Comparison of ENCODE assay signal across 8 cellular contexts in genomic region chr11:46121328-46121723, GRCh38. TPM values are rescaled to one million over a fixed set of nuclear protein-coding genes. Genes with fewer than 3 reads are reported as not detected.
DNase-seq lines count a peak whose midpoint lies in the region; ATAC-seq and TF ChIP-seq lines count a peak whose summit lies in the region.

TSS of gene PHF21A (minus strand) at chr11:46121454. CDS start at chr11:46084219, 37,235 bp downstream.

- CTCF ChIA-PET in Calu3 (lab: Charles Lee), result interaction anchor here (0.6 kb wide), 3 partner anchors 10 to 804 kb away, joined by 3 to 4 read pairs (median 4); no protein-coding TSS in a partner anchor
- CTCF ChIA-PET in PC-9 (lab: Charles Lee), result interaction anchor here (0.9 kb wide), 1 partner anchor 122 kb away, joined by 4 read pairs; no protein-coding TSS in a partner anchor

- H3K9me3 Mint-ChIP-seq in Calu3 (ENCODE audit: low read depth, unreplicated experiment), result no peaks in the 10 kb centered on the region
- H3K9me3 Mint-ChIP-seq in stimulated activated memory B cell treated with anti-CD40 and anti-IgM and Interleukin-4, amounts not matched to agents 10 μg/mL and 1 μg/mL and 100 μg/mL, for 72 hours, result no peaks in the 10 kb centered on the region

- TF ChIP-seq CTCF in Calu3 (IDR thresholded peaks at IDR 0.05; ENCODE audit: unreplicated experiment), result no peak
- TF ChIP-seq CTCF in PC-9 (conservative IDR thresholded peaks at IDR 0.05), result no peak

- no peaks in the 10 kb centered on the region for H3K27me3 Mint-ChIP-seq in Calu3 (ENCODE audit: unreplicated experiment)
- no peaks in the 10 kb centered on the region for H3K27me3 Mint-ChIP-seq in stimulated activated memory B cell treated with anti-CD40 and anti-IgM and Interleukin-4, amounts not matched to agents 10 μg/mL and 1 μg/mL and 100 μg/mL, for 72 hours

- peak within 1 kb of the TSS; percentile 80 for H2AFZ ChIP-seq in PC-9

- BruUV-seq in Calu3 (replicated peaks; lab: Mats Ljungman, UMichigan) (no TSS peak), PC-9 (replicated peaks; lab: Mats Ljungman, UMichigan) (no TSS peak)

- H3K27me3 ChIP-seq in PC-9 (ENCODE audit: insufficient read depth, low read depth), result no peaks in the 10 kb centered on the region

- 0 out of 2 replicates have a peak, but pooled peaks cover 8% of the 10 kb centered on the region for H4K20me1 ChIP-seq in PC-9 (ENCODE audit: insufficient read depth)

- H3K36me3 Mint-ChIP-seq in Calu3 (ENCODE audit: insufficient read depth, unreplicated experiment), result peaks cover 37% of the 10 kb centered on the region
- no peaks in the 10 kb centered on the region for H3K36me3 Mint-ChIP-seq in stimulated activated memory B cell treated with anti-CD40 and anti-IgM and Interleukin-4, amounts not matched to agents 10 μg/mL and 1 μg/mL and 100 μg/mL, for 72 hours

- 0 out of 2 replicates have a peak, but pooled peaks cover 3% of the 10 kb centered on the region for H3K36me3 ChIP-seq in PC-9 (ENCODE audit: low read depth)

- intact Hi-C loops in Calu3 (cut with micrococcal nuclease; ENCODE audit: unreplicated experiment), result loop anchor here (5.0 kb wide), 1 partner anchor 121 kb away; no protein-coding TSS in a partner anchor
- intact Hi-C loops in PC-9 (cut with micrococcal nuclease; ENCODE audit: unreplicated experiment), result loop anchor here (1.0 to 10.0 kb wide), 5 partner anchors 114 to 596 kb away; partner anchors contain the start of genes DGKZ and F2

- ATAC-seq in GM21423 (IDR thresholded peaks at IDR 0.05; ENCODE audit: unreplicated experiment) (peak; percentile 47), esophagus mucosa (peak; percentile 87)
- peak; percentile 83 for ATAC-seq in stimulated activated memory B cell treated with anti-CD40 and anti-IgM and Interleukin-4, amounts not matched to agents 10 μg/mL and 1 μg/mL and 100 μg/mL, for 72 hours

- peak within 1 kb of the TSS; percentile 60 for H3K27ac ChIP-seq in PC-9

- peak; percentile 94 for DNase-seq in Calu3
- DNase-seq in HuH-7 (ENCODE audit: low spot score), result peak; percentile 87
- DNase-seq in PC-9, result peak; percentile 79 to 96
- DNase-seq in activated T-cell treated with anti-CD3 and anti-CD28 coated beads, Interleukin-2, amount 50 U/mL, for 1 hour, result peak; percentile 91
- DNase-seq in myocyte (ENCODE audit: low read depth), result peak; percentile 91

- H3F3A ChIP-seq in PC-9 (ENCODE audit: insufficient read depth, low read depth), result peaks cover 25% of the 10 kb centered on the region

- H3K9me3 ChIP-seq in PC-9 (ENCODE audit: insufficient read depth, low read depth), result no peaks in the 10 kb centered on the region

- POLR2A ChIA-PET in PC-9 (lab: Charles Lee; ENCODE audit: unreplicated experiment), result interaction anchor here (0.6 kb wide), 2 partner anchors 10 to 487 kb away, joined by 3 to 7 read pairs; no protein-coding TSS in a partner anchor

- H3K4me3 Mint-ChIP-seq in Calu3 (ENCODE audit: low read depth, unreplicated experiment), result peak within 1 kb of the TSS; percentile 92
- H3K4me3 Mint-ChIP-seq in stimulated activated memory B cell treated with anti-CD40 and anti-IgM and Interleukin-4, amounts not matched to agents 10 μg/mL and 1 μg/mL and 100 μg/mL, for 72 hours, result peak within 1 kb of the TSS; percentile 96

- peak within 1 kb of the TSS; percentile 91 for H3K27ac Mint-ChIP-seq in Calu3 (ENCODE audit: unreplicated experiment)
- peak within 1 kb of the TSS; percentile 93 for H3K27ac Mint-ChIP-seq in stimulated activated memory B cell treated with anti-CD40 and anti-IgM and Interleukin-4, amounts not matched to agents 10 μg/mL and 1 μg/mL and 100 μg/mL, for 72 hours

- H3K4me3 ChIP-seq in PC-9, result peak within 1 kb of the TSS; percentile 74

- H3K4me1 ChIP-seq in PC-9 (replicated peaks; ENCODE audit: insufficient read depth), result peaks cover 38% of the 10 kb centered on the region

- H3K9me2 ChIP-seq in PC-9 (ENCODE audit: insufficient read depth), result no peaks in the 10 kb centered on the region

- peak within 1 kb of the TSS; percentile 95 for H3K4me2 ChIP-seq in PC-9

- peaks cover 38% of the 10 kb centered on the region for H3K79me2 ChIP-seq in PC-9 (ENCODE audit: low read depth)

- H3K4me1 Mint-ChIP-seq in Calu3 (ENCODE audit: low read depth, unreplicated experiment), result peaks cover 10% of the 10 kb centered on the region
- H3K4me1 Mint-ChIP-seq in stimulated activated memory B cell treated with anti-CD40 and anti-IgM and Interleukin-4, amounts not matched to agents 10 μg/mL and 1 μg/mL and 100 μg/mL, for 72 hours, result peaks cover 32% of the 10 kb centered on the region

RNA-seq across cellular contexts. Expression of gene PHF21A, which starts in this region (rescaled TPM):
- 18.8 and 20.5 TPM in 2 replicates for total RNA-seq in Calu3 (2022)
- 45.6 and 54.3 TPM in 2 replicates for total RNA-seq in PC-9 (2021)
- 17.2 TPM for total RNA-seq in esophagus mucosa
- 8.2 and 13.5 TPM in 2 replicates for total RNA-seq in myocyte
- polyA plus RNA-seq in myocyte (2012), result 21.7 TPM

Comparison
In these comparisons a context has a peak if more than half of its experiments do, and no peak if none do; other contexts are left out.
1. Peak in every context shown above with its lines: DNase-seq, ATAC-seq, H3K4me3 ChIP-seq and H3K27ac ChIP-seq.